8 cellular contexts compared by ENCODE assay signal in the genomic region with DNA sequence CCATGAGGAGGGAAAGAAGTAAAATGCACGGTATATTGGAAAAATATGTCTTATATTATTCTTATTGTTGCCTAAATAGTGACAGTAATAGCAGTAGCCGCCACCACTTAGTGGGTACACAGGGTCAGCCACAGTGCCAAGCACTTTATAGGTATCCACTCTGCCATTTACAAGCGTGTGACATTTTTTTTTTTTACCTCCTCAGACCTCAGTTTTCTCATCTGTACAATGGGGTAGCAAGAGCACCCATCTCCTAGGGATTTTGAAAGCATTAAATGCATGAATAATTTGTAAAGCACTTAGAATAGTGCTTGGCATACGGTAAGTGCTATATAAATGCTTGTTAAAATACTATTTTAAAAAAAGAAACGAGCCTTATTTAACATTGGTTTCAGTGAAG. TPM values are rescaled to one million over a fixed set of nuclear protein-coding genes. Genes with fewer than 3 reads are reported as not detected.
"Had no signal": no experiment of that assay in that cellular context is flagged by ENCODE, and none has a peak within 500 bp of the region (broad histone marks: within the 10 kb centered on the region; RNA-seq: fewer than 3 reads in every experiment).

No MANE protein-coding gene starts in this region.

- H3K4me3 Mint-ChIP-seq: H9 had no signal

- H3K4me3 ChIP-seq: GM23248 had no signal

- DNase-seq: GM23248, H9, HCEC 1CT, IMR-90, Karpas-422, KBM-7 had no signal

- H3K9ac ChIP-seq: GM23248, KMS-11 had no signal

- H3K4me2 ChIP-seq: KMS-11 had no signal

- H2AFZ ChIP-seq: GM23248 had no signal

- H3K27ac ChIP-seq: GM23248, HL-60, KMS-11 had no signal

- H3K27ac Mint-ChIP-seq: H9 had no signal

RNA-seq across cellular contexts. Expression of gene RTN4RL2, which starts 8.9 kb away (rescaled TPM):
- total RNA-seq: IMR-90 had no signal
